ENCODE assay signal across 24 cellular contexts in genomic region chr2:62349788-62350187, GRCh38.
DNase-seq lines count a peak whose midpoint lies in the region; ATAC-seq, FAIRE-seq and TF ChIP-seq lines count a peak whose summit lies in the region.
"Had no signal": no experiment of that assay in that cellular context is flagged by ENCODE, and none has a peak within 500 bp of the region (broad histone marks: within the 10 kb centered on the region; RNA-seq: fewer than 3 reads in every experiment).

No MANE protein-coding gene starts in this region.

- 95% methylated on average over 6 of the region's 6 CpGs for WGBS in GM12878 (ENCODE audit: insufficient coverage, insufficient replicate concordance, low lambda C conversion rate, missing lambda C conversion rate)

- no peak for TF ChIP-seq RAD21 in GM12878 (IDR thresholded peaks at IDR 0.05; ENCODE audit: insufficient read depth, low read depth, low read length)

- peaks cover 15% of the 10 kb centered on the region for H3K4me1 Mint-ChIP-seq in GM23338
- H3K4me1 Mint-ChIP-seq: CD14-positive monocyte; CD8-positive, alpha-beta memory T cell had no signal

- TF ChIP-seq CTCF in GM23338 (conservative IDR thresholded peaks at IDR 0.05; ENCODE audit: low read depth in 2 of 2) (no peak), GM12878 (IDR thresholded peaks at IDR 0.05 in 2 of 3, conservative IDR thresholded peaks at IDR 0.05 in 1 of 3; ENCODE audit: control insufficient read depth in 2 of 3, extremely low read depth in 1 of 3, insufficient read depth in 1 of 3, low read depth in 3 of 3, low read length in 3 of 3) (no peak)

- H4K20me1 ChIP-seq in GM23338 (replicated peaks; ENCODE audit: insufficient read depth) (no peaks in the 10 kb centered on the region), GM12878 (ENCODE audit: control insufficient read depth, insufficient read depth) (no peaks in the 10 kb centered on the region)
- H4K20me1 ChIP-seq: BLaER1 treated with 17β-estradiol and CSF1 and Interleukin-3, amounts not matched to agents 10 nM and 100 nM had no signal

- TF ChIP-seq EP300 in GM12878 (IDR thresholded peaks at IDR 0.05; ENCODE audit: borderline replicate concordance in 1 of 2, control insufficient read depth in 1 of 2, low read depth in 2 of 2, low read length in 2 of 2) = no peak

- H3K9ac ChIP-seq in HUES48 (ENCODE audit: low read depth, low read length) (no peak overlapping the region), GM12878 (ENCODE audit: control insufficient read depth, insufficient read depth, low read length) (no peak overlapping the region), iPS-20b (ENCODE audit: low read depth, low read length) (no peak overlapping the region)
- H3K9ac ChIP-seq: BLaER1 treated with 17β-estradiol and CSF1 and Interleukin-3, amounts not matched to agents 10 nM and 100 nM had no signal

- peak; percentile 69 for ATAC-seq in GM23338
- no peak for ATAC-seq in GM12878
- no peak for ATAC-seq in GM19397 (IDR thresholded peaks at IDR 0.05; ENCODE audit: unreplicated experiment)
- ATAC-seq: A549 had no signal

- BruUV-seq in GM12878 (replicated peaks; lab: Mats Ljungman, UMichigan) = no TSS peak

- no peak for DNase-seq in GM23338 (ENCODE audit: low spot score)
- DNase-seq in GM12878 (ENCODE audit: low read depth, low spot score) = no peak
- no peak for DNase-seq in T-helper 9 cell
- DNase-seq in NCI-H748 treated with DMSO at 0.1 percent for 48 hours (lab: John Stamatoyannopoulos, UW) = no peak
- DNase-seq: 8988T; ACHN; AML-193; BE2C; Calu3; CD4-positive, alpha-beta T cell; CD8-positive, alpha-beta memory T cell; DMS53; DMS79 treated with DMSO at 0.1 percent for 48 hours; GF-D8; HFFc6 had no signal

- no peak for FAIRE-seq in GM12878 (lab: Jason Lieb, UNC)
- FAIRE-seq: A549, GM12892, GM19239 had no signal

- no peak overlapping the region for H3K27ac Mint-ChIP-seq in GM23338
- H3K27ac Mint-ChIP-seq: CD14-positive monocyte; CD4-positive, alpha-beta T cell; HFFc6 had no signal

- H3K9me2 ChIP-seq in GM23338 (ENCODE audit: insufficient read depth) = 0 out of 2 replicates have a peak, but pooled peaks cover 15% of the 10 kb centered on the region

- peaks cover 24% of the 10 kb centered on the region for H3K9me3 Mint-ChIP-seq in GM23338
- H3K9me3 Mint-ChIP-seq: CD4-positive, alpha-beta T cell had no signal

- no peak overlapping the region for H3K4me3 ChIP-seq in GM23338
- H3K4me3 ChIP-seq in HUES48 (ENCODE audit: low read depth, low read length) = no peak overlapping the region
- no peak overlapping the region for H3K4me3 ChIP-seq in GM12878
- peak overlapping the region; percentile 23; the same call in 1 of the 2 replicates for H3K4me3 ChIP-seq in iPS-20b (ENCODE audit: low read length)
- H3K4me3 ChIP-seq: A549; BLaER1 treated with 17β-estradiol and CSF1 and Interleukin-3, amounts not matched to agents 10 nM and 100 nM; HAP-1 had no signal

- H3K27ac ChIP-seq in GM23338 (ENCODE audit: low read depth) (0 out of 2 replicates have a peak overlapping the region, but pooled peaks have one; percentile 22), HUES48 (ENCODE audit: low read depth, low read length) (peak overlapping the region; percentile 57), GM12878 (ENCODE audit: control insufficient read depth, insufficient read depth) (peak overlapping the region; percentile 84), iPS-20b (ENCODE audit: low read length) (peak overlapping the region; percentile 7)
- H3K27ac ChIP-seq: A549; BLaER1 treated with 17β-estradiol and CSF1 and Interleukin-3, amounts not matched to agents 10 nM and 100 nM had no signal

- no peaks in the 10 kb centered on the region for H3F3A ChIP-seq in GM23338 (replicated peaks; ENCODE audit: low read depth)

- CTCF ChIA-PET in GM12878 (lab: Yijun Ruan, JAX) = no interaction called here

- H3K4me2 ChIP-seq in GM23338 (no peak overlapping the region), GM12878 (ENCODE audit: control insufficient read depth, insufficient read depth) (no peak overlapping the region)
- H3K4me2 ChIP-seq: A549; BLaER1 treated with 17β-estradiol and CSF1 and Interleukin-3, amounts not matched to agents 10 nM and 100 nM had no signal

- TF ChIP-seq POLR2A in GM12878 (IDR thresholded peaks at IDR 0.05; ENCODE audit: low read depth, low read length) = no peak

- H3K4me1 ChIP-seq in GM23338 (ENCODE audit: insufficient read depth) (no peaks in the 10 kb centered on the region; the same call in none of the 2 replicates), HUES48 (ENCODE audit: control insufficient read depth, insufficient read depth, low read length) (peaks cover 17% of the 10 kb centered on the region; the same call in 1 of the 2 replicates), GM12878 (ENCODE audit: control insufficient read depth, insufficient read depth, low read length) (peaks cover 31% of the 10 kb centered on the region), iPS-20b (ENCODE audit: insufficient read depth, low read length) (peaks cover 7% of the 10 kb centered on the region; the same call in 1 of the 2 replicates)
- H3K4me1 ChIP-seq: A549, BE2C, HAP-1 had no signal

- H3K4me3 Mint-ChIP-seq in GM23338 = no peak overlapping the region
- H3K4me3 Mint-ChIP-seq: CD14-positive monocyte; CD4-positive, alpha-beta T cell; CD8-positive, alpha-beta memory T cell; HFFc6 had no signal

- H3K9me3 ChIP-seq in HUES48 (ENCODE audit: control insufficient read depth, insufficient read depth, low read length) = 0 out of 2 replicates have a peak, but pooled peaks cover 3% of the 10 kb centered on the region
- H3K9me3 ChIP-seq in GM12878 (replicated peaks; ENCODE audit: control insufficient read depth, insufficient read depth, low read length) = peaks cover 4% of the 10 kb centered on the region; the same call in 2 of the 3 replicates
- H3K9me3 ChIP-seq in iPS-20b (ENCODE audit: insufficient read depth, low read depth, low read length) = peaks cover 6% of the 10 kb centered on the region; the same call in 1 of the 2 replicates
- H3K9me3 ChIP-seq: BE2C, HAP-1 had no signal

- H2AFZ ChIP-seq in GM23338 = no peak overlapping the region
- H2AFZ ChIP-seq in GM12878 (ENCODE audit: control insufficient read depth, low read depth, low read length) = no peak overlapping the region

- H3K36me3 ChIP-seq in GM23338 (ENCODE audit: insufficient read depth) (no peaks in the 10 kb centered on the region), HUES48 (ENCODE audit: control insufficient read depth, insufficient read depth, low read length) (no peaks in the 10 kb centered on the region), GM12878 (ENCODE audit: control insufficient read depth in 2 of 2, insufficient read depth in 2 of 2, low read length in 1 of 2) (no peaks in the 10 kb centered on the region), iPS-20b (ENCODE audit: insufficient read depth, low read depth, low read length) (no peaks in the 10 kb centered on the region)
- H3K36me3 ChIP-seq: BE2C; BLaER1 treated with 17β-estradiol and CSF1 and Interleukin-3, amounts not matched to agents 10 nM and 100 nM; HAP-1 had no signal

- H3K79me2 ChIP-seq in GM23338 (replicated peaks; ENCODE audit: insufficient read depth) (no peaks in the 10 kb centered on the region), GM12878 (ENCODE audit: control insufficient read depth, insufficient read depth, low read length) (no peaks in the 10 kb centered on the region)

- peaks cover 27% of the 10 kb centered on the region for H3K36me3 Mint-ChIP-seq in GM23338 (ENCODE audit: low read depth)
- H3K36me3 Mint-ChIP-seq: CD14-positive monocyte had no signal

- in situ Hi-C loops in GM12878 (cut with MboI) = loop anchor here (5.0 kb wide), 1 partner anchor 58 kb away; no protein-coding TSS in a partner anchor

- H3K27me3 ChIP-seq in GM23338 (ENCODE audit: insufficient read depth) (no peaks in the 10 kb centered on the region), HUES48 (ENCODE audit: control insufficient read depth, insufficient read depth, low read length) (no peaks in the 10 kb centered on the region), GM12878 (replicated peaks in 1 of 2; ENCODE audit: control insufficient read depth in 2 of 2, insufficient read depth in 2 of 2, low read length in 1 of 2) (no peaks in the 10 kb centered on the region), iPS-20b (ENCODE audit: insufficient read depth, low read length) (no peaks in the 10 kb centered on the region)
- H3K27me3 ChIP-seq: BE2C; BLaER1 treated with 17β-estradiol and CSF1 and Interleukin-3, amounts not matched to agents 10 nM and 100 nM had no signal

- POLR2A ChIA-PET in GM12878 (lab: Charles Lee) = interaction anchor here (1.3 kb wide), 1 partner anchor 11 kb away, joined by 6 read pairs; no protein-coding TSS in a partner anchor

- SMC1A ChIA-PET in GM12878 (lab: Charles Lee; ENCODE audit: uncharacterized antibody, unreplicated experiment) = interaction anchor here (2.9 kb wide), 1 partner anchor 40 kb away, joined by 21 read pairs; no protein-coding TSS in a partner anchor

- intact Hi-C loops in GM12878 (cut with micrococcal nuclease; ENCODE audit: unreplicated experiment) = loop anchor here (2.0 to 10.0 kb wide), 3 partner anchors 57 to 355 kb away; no protein-coding TSS in a partner anchor

- RAD21 ChIA-PET in GM12878 (lab: Charles Lee; ENCODE audit: unreplicated experiment) = no interaction called here

- H3K27me3 Mint-ChIP-seq in GM23338 (ENCODE audit: insufficient read depth, low read depth, poor library complexity) = peaks cover 4% of the 10 kb centered on the region
- H3K27me3 Mint-ChIP-seq: CD4-positive, alpha-beta T cell; CD8-positive, alpha-beta memory T cell had no signal

TF ChIP-seq in GM12878, 131 proteins besides CTCF, POLR2A, EP300 and RAD21 (continues in another document):
- TF ChIP-seq ZNF622 (IDR thresholded peaks at IDR 0.05) (no peak), ASH2L (IDR thresholded peaks at IDR 0.05; ENCODE audit: borderline replicate concordance, low read depth) (no peak), ZSCAN29 (IDR thresholded peaks at IDR 0.05) (no peak), SREBF2 (IDR thresholded peaks at IDR 0.05; ENCODE audit: low read length) (no peak), BCL3 (IDR thresholded peaks at IDR 0.05; ENCODE audit: borderline replicate concordance, insufficient read depth, low read depth, low read length, poor library complexity, severe bottlenecking) (no peak), PML (IDR thresholded peaks at IDR 0.05; ENCODE audit: low read length) (no peak), KLF5 (IDR thresholded peaks at IDR 0.05; ENCODE audit: partially characterized antibody) (no peak), TCF7 (IDR thresholded peaks at IDR 0.05; ENCODE audit: borderline replicate concordance) (no peak), TCF12 (IDR thresholded peaks at IDR 0.05; ENCODE audit: low read depth, low read length) (no peak), CHD1 (IDR thresholded peaks at IDR 0.05; ENCODE audit: low read depth, low read length) (no peak)

Comparison
In these comparisons a context has a peak if more than half of its experiments do, and no peak if none do; other contexts are left out.
1. H3K27ac ChIP-seq: peak in every context shown above with its lines; median percentile 84 in GM12878; 57 in HUES48; 22 in GM23338; 7 in iPS-20b.